ENCODE assay signal across 21 cellular contexts in genomic region chr17:82686366-82687324, GRCh38. TPM values are rescaled to one million over a fixed set of nuclear protein-coding genes. Genes with fewer than 3 reads are reported as not detected.
DNase-seq lines count a peak whose midpoint lies in the region; ATAC-seq, FAIRE-seq and TF ChIP-seq lines count a peak whose summit lies in the region.
"Had no signal": no experiment of that assay in that cellular context is flagged by ENCODE, and none has a peak within 500 bp of the region (broad histone marks: within the 10 kb centered on the region; RNA-seq: fewer than 3 reads in every experiment).

No MANE protein-coding gene starts in this region.

- TF ChIP-seq CTCF in heart left ventricle (IDR thresholded peaks at IDR 0.05) (no peak), keratinocyte (optimal IDR thresholded peaks at IDR 0.05 in 1 of 3, IDR thresholded peaks at IDR 0.05 in 1 of 3, conservative IDR thresholded peaks at IDR 0.05 in 1 of 3; ENCODE audit: extremely low read depth in 1 of 3, insufficient read depth in 2 of 3, low read length in 3 of 3) (no peak), osteoblast (IDR thresholded peaks at IDR 0.05; ENCODE audit: extremely low read depth, low read depth, low read length) (no peak), A673 (conservative IDR thresholded peaks at IDR 0.05; ENCODE audit: low read depth, low read length) (no peak)

- peak in 1 of 5 donors; percentile 20 for DNase-seq in heart left ventricle
- DNase-seq in left ventricle myocardium superior, result no peak
- no peak for DNase-seq in keratinocyte (ENCODE audit: low read depth, low spot score)
- DNase-seq in osteoblast (ENCODE audit: insufficient read length, low spot score, missing footprints), result peak; percentile 37
- no peak for DNase-seq in A673 (ENCODE audit: low spot score)
- no peak for DNase-seq in NOMO-1 treated with DMSO at 0.1 percent for 48 hours (lab: John Stamatoyannopoulos, UW; ENCODE audit: unreplicated experiment)
- DNase-seq in GM23248, result no peak
- DNase-seq: activated CD4-positive, alpha-beta T cell treated with anti-CD3 and anti-CD28 coated beads, Interleukin-2, amount 50 U/mL, for 1 hour; activated naive CD4-positive, alpha-beta T cell; Karpas-422; NCI-H2081 treated with DMSO at 0.1 percent for 48 hours; NCI-H510A treated with DMSO at 0.1 percent for 48 hours; SHP77 treated with DMSO at 0.1 percent for 48 hours; stimulated activated CD4-positive, alpha-beta T cell treated with anti-CD3 and anti-CD28 coated beads, Interleukin-2, amount 100 ng/mL, for 24 hours; stimulated activated naive CD8-positive, alpha-beta T cell treated with anti-CD3 and anti-CD28 coated beads, Interleukin-15, Interleukin-2, amounts not matched to agents 100 U/mL and 50 U/mL, for 24 hours had no signal

- H3K9me1 ChIP-seq in keratinocyte (ENCODE audit: control insufficient read depth, extremely low read depth, insufficient read depth, low read length), result no peaks in the 10 kb centered on the region

- no peaks in the 10 kb centered on the region for H3F3A ChIP-seq in GM23248 (ENCODE audit: insufficient read depth)

- BruUV-seq in A673 (replicated peaks; lab: Mats Ljungman, UMichigan), result no TSS peak

- intact Hi-C loops in heart left ventricle (cut with DNase I), result no loop called here
- intact Hi-C loops in left ventricle myocardium superior (cut with micrococcal nuclease), result no loop called here
- intact Hi-C loops in A673 (cut with micrococcal nuclease; ENCODE audit: unreplicated experiment), result no loop called here

- WGBS in heart left ventricle, 4 donors, result 90 to 95% (median 92%) methylated on average over 19 of the region's 19 CpGs
- WGBS in GM23248 (ENCODE audit: low coverage in 1 of 2, low lambda C conversion rate in 2 of 2, missing lambda C conversion rate in 2 of 2), 2 experiments, result 90 to 92% methylated on average over 19 of the region's 19 CpGs

- H3K9ac ChIP-seq in keratinocyte (ENCODE audit: control insufficient read depth, extremely low read depth, insufficient read depth, low read length) (peak overlapping the region; percentile 34), GM23248 (no peak overlapping the region)

- ATAC-seq in heart left ventricle (peak in 2 of 4 donors; percentile 28 to 36), left ventricle myocardium superior (no peak), GM19023 (IDR thresholded peaks at IDR 0.05; ENCODE audit: unreplicated experiment) (no peak)
- ATAC-seq: sciatic nerve; stimulated activated naive CD8-positive, alpha-beta T cell treated with anti-CD3 and anti-CD28 coated beads, Interleukin-15, Interleukin-2, amounts not matched to agents 100 U/mL and 50 U/mL, for 24 hours had no signal

- POLR2A ChIA-PET in A673 (lab: Charles Lee; ENCODE audit: low non-redundant PET), result no interaction called here

- no peak for FAIRE-seq in keratinocyte (lab: Jason Lieb, UNC)
- FAIRE-seq: A204.1, colon, HTR-8/SVneo had no signal

- H3K4me2 ChIP-seq in keratinocyte (ENCODE audit: control insufficient read depth, extremely low read depth, insufficient read depth, low read depth, low read length), result peak overlapping the region; percentile 55
- no peak overlapping the region for H3K4me2 ChIP-seq in osteoblast (ENCODE audit: insufficient read depth, low read length)
- H3K4me2 ChIP-seq in GM23248 (ENCODE audit: unreplicated experiment), result no peak overlapping the region

- CTCF ChIA-PET in A673 (lab: Charles Lee), result no interaction called here

- no peaks in the 10 kb centered on the region for H3K9me2 ChIP-seq in GM23248 (ENCODE audit: insufficient read depth)

- H3K4me3 ChIP-seq in heart left ventricle (no peak overlapping the region), keratinocyte (ENCODE audit: control insufficient read depth in 2 of 3, extremely low read depth in 1 of 3, insufficient read depth in 2 of 3, low read depth in 1 of 3, low read length in 3 of 3) (no peak overlapping the region), osteoblast (ENCODE audit: insufficient read depth, low read length) (no peak overlapping the region), A673 (ENCODE audit: low read depth, low read length, poor library complexity, severe bottlenecking) (no peak overlapping the region), GM23248 (no peak overlapping the region)
- H3K4me3 ChIP-seq: upper lobe of left lung had no signal

- TF ChIP-seq POLR2A in heart left ventricle (IDR thresholded peaks at IDR 0.05), result no peak

- no peaks in the 10 kb centered on the region for H4K20me1 ChIP-seq in keratinocyte (ENCODE audit: control insufficient read depth, extremely low read depth, insufficient read depth, low read length)
- H4K20me1 ChIP-seq in osteoblast (ENCODE audit: insufficient read depth, low read length), result no peaks in the 10 kb centered on the region
- H4K20me1 ChIP-seq in GM23248 (ENCODE audit: insufficient read depth), result no peaks in the 10 kb centered on the region

- H3K27ac ChIP-seq in heart left ventricle (peak overlapping the region in 7 of 12 donors; percentile 8 to 86 (median 32)), keratinocyte (ENCODE audit: control insufficient read depth, insufficient read depth, low read length) (no peak overlapping the region), osteoblast (ENCODE audit: low read depth, low read length) (no peak overlapping the region), A673 (ENCODE audit: low read depth, low read length, poor library complexity, severe bottlenecking) (no peak overlapping the region), GM23248 (no peak overlapping the region)
- H3K27ac ChIP-seq: upper lobe of left lung had no signal

- H3K9me3 ChIP-seq in heart left ventricle, result peaks cover 0 to 9% (median under 1%) of the 10 kb centered on the region in 12 donors
- no peaks in the 10 kb centered on the region for H3K9me3 ChIP-seq in keratinocyte (ENCODE audit: control insufficient read depth, low read depth, low read length)
- H3K9me3 ChIP-seq in osteoblast (ENCODE audit: low read depth, low read length), result no peaks in the 10 kb centered on the region
- peaks cover 4% of the 10 kb centered on the region for H3K9me3 ChIP-seq in A673 (ENCODE audit: low read depth, low read length, poor library complexity, severe bottlenecking)
- no peaks in the 10 kb centered on the region for H3K9me3 ChIP-seq in GM23248 (ENCODE audit: low read depth)
- H3K9me3 ChIP-seq: upper lobe of left lung had no signal

- H3K27me3 ChIP-seq in heart left ventricle (no peaks in the 10 kb centered on the region), keratinocyte (ENCODE audit: control insufficient read depth, extremely low read depth, insufficient read depth, low read length) (no peaks in the 10 kb centered on the region), osteoblast (ENCODE audit: insufficient read depth, low read length) (no peaks in the 10 kb centered on the region), A673 (replicated peaks; ENCODE audit: insufficient read depth, low read depth, low read length, poor library complexity) (no peaks in the 10 kb centered on the region), GM23248 (replicated peaks; ENCODE audit: insufficient read depth) (no peaks in the 10 kb centered on the region)
- H3K27me3 ChIP-seq: upper lobe of left lung had no signal

- H2AFZ ChIP-seq in keratinocyte (ENCODE audit: control insufficient read depth, low read length), result peak overlapping the region; percentile 31
- no peak overlapping the region for H2AFZ ChIP-seq in osteoblast (ENCODE audit: low read length)
- H2AFZ ChIP-seq in GM23248, result no peak overlapping the region

- peaks cover 0 to 15% (median 0%) of the 10 kb centered on the region in 12 donors for H3K4me1 ChIP-seq in heart left ventricle
- peaks cover 11% of the 10 kb centered on the region for H3K4me1 ChIP-seq in keratinocyte (ENCODE audit: control insufficient read depth, extremely low read depth, insufficient read depth, low read length)
- no peaks in the 10 kb centered on the region for H3K4me1 ChIP-seq in osteoblast (ENCODE audit: insufficient read depth, low read length)
- peaks cover 3% of the 10 kb centered on the region for H3K4me1 ChIP-seq in A673 (ENCODE audit: insufficient read depth, low read length, poor library complexity, severe bottlenecking)
- H3K4me1 ChIP-seq in GM23248 (ENCODE audit: insufficient read depth), result no peaks in the 10 kb centered on the region
- H3K4me1 ChIP-seq: upper lobe of left lung had no signal

- H3K36me3 ChIP-seq in heart left ventricle (peaks cover 0 to 8% (median 0%) of the 10 kb centered on the region in 9 donors), keratinocyte (ENCODE audit: control insufficient read depth in 2 of 2, extremely low read depth in 1 of 2, insufficient read depth in 2 of 2, low read length in 2 of 2) (peaks cover 0 to 5% of the 10 kb centered on the region in 2 experiments), osteoblast (ENCODE audit: insufficient read depth, low read length) (no peaks in the 10 kb centered on the region), A673 (ENCODE audit: insufficient read depth, low read length, poor library complexity, severe bottlenecking) (no peaks in the 10 kb centered on the region), GM23248 (ENCODE audit: low read depth) (no peaks in the 10 kb centered on the region)

- H3K79me2 ChIP-seq in keratinocyte (ENCODE audit: control insufficient read depth, insufficient read depth, low read length) (peaks cover 2% of the 10 kb centered on the region), osteoblast (ENCODE audit: insufficient read depth, low read length) (no peaks in the 10 kb centered on the region), GM23248 (ENCODE audit: insufficient read depth) (no peaks in the 10 kb centered on the region)

- in situ Hi-C loops in GM23248 (cut with MboI), result no loop called here

- dilution Hi-C loops in keratinocyte (cut with MboI; ENCODE audit: extremely low pct_ligation_motif_present, low sequenced_read_pairs), result no loop called here

RNA-seq across cellular contexts. Expression of gene RAB40B, which starts 11.9 kb away (rescaled TPM):
- total RNA-seq in heart left ventricle, result 10 to 100 TPM; 15.2 to 37.7 (median 23.7) TPM
- 10 to 100 TPM; 10.9 to 13.3 TPM for polyA plus RNA-seq in heart left ventricle
- total RNA-seq in left ventricle myocardium superior, result 21.3 TPM
- 10.6 to 15.1 TPM (median 11.4 TPM) in 3 replicates for polyA plus RNA-seq in keratinocyte
- polyA plus RNA-seq in keratinocyte (2011; ENCODE audit: low read depth), result 5.5 TPM
- 8.4 and 13.4 TPM in 2 replicates for polyA plus RNA-seq in keratinocyte (2011; cell fraction: cytosol; rRNA removed)
- polyA plus RNA-seq in keratinocyte (2011; cell fraction: nucleus; rRNA removed), result 13.5 and 15.4 TPM in 2 replicates
- 11.0 and 15.2 TPM in 2 replicates for polyA plus RNA-seq in keratinocyte (2012; ENCODE audit: low replicate concordance)
- polyA minus RNA-seq in keratinocyte, result 4.0 to 18.9 TPM (median 12.2 TPM) in 3 replicates
- polyA minus RNA-seq in keratinocyte (2011; cell fraction: cytosol; rRNA and poly(A)+ RNA removed), result 12.9 TPM
- 5.4 and 5.6 TPM in 2 replicates for polyA minus RNA-seq in keratinocyte (2011; cell fraction: nucleus; rRNA and poly(A)+ RNA removed)
- total RNA-seq in osteoblast, result 8.3 and 9.1 TPM in 2 replicates
- total RNA-seq in A673 (2021), result 3.2 and 4.8 TPM in 2 replicates
- total RNA-seq in GM23248 (2014; rRNA removed; shearing (Covaris generic)), result 11.4 and 23.7 TPM in 2 replicates
- polyA plus RNA-seq in GM23248 (2016; fragmentation: Nextera tagmentation; extraction: Ambion mirVana), result 23.8 and 24.7 TPM in 2 replicates

RNA-seq across cellular contexts. Expression of gene FN3KRP, which starts 29.9 kb away (rescaled TPM):
- 10 to 100 TPM in 7 of 9 donors, 1 to 10 TPM in 2; 6.8 to 20.3 (median 15.8) TPM for total RNA-seq in heart left ventricle
- 10 to 100 TPM; 11.5 to 23.1 TPM for polyA plus RNA-seq in heart left ventricle
- total RNA-seq in left ventricle myocardium superior, result 14.0 TPM
- 24.7 to 26.2 TPM (median 25.7 TPM) in 3 replicates for polyA plus RNA-seq in keratinocyte
- 15.1 TPM for polyA plus RNA-seq in keratinocyte (2011; ENCODE audit: low read depth)
- 22.7 and 26.4 TPM in 2 replicates for polyA plus RNA-seq in keratinocyte (2011; cell fraction: cytosol; rRNA removed)
- 29.3 and 37.4 TPM in 2 replicates for polyA plus RNA-seq in keratinocyte (2011; cell fraction: nucleus; rRNA removed)
- 23.4 and 34.5 TPM in 2 replicates for polyA plus RNA-seq in keratinocyte (2012; ENCODE audit: low replicate concordance)
- 13.1 to 16.4 TPM (median 15.0 TPM) in 3 replicates for polyA minus RNA-seq in keratinocyte
- polyA minus RNA-seq in keratinocyte (2011; cell fraction: cytosol; rRNA and poly(A)+ RNA removed), result 18.8 TPM
- polyA minus RNA-seq in keratinocyte (2011; cell fraction: nucleus; rRNA and poly(A)+ RNA removed), result 8.8 and 9.2 TPM in 2 replicates
- total RNA-seq in osteoblast, result 10.1 and 13.8 TPM in 2 replicates
- 35.4 and 43.2 TPM in 2 replicates for total RNA-seq in A673 (2021)
- 31.4 and 33.8 TPM in 2 replicates for total RNA-seq in GM23248 (2014; rRNA removed; shearing (Covaris generic))
- 45.2 and 46.3 TPM in 2 replicates for polyA plus RNA-seq in GM23248 (2016; fragmentation: Nextera tagmentation; extraction: Ambion mirVana)

RNA-seq across cellular contexts. Expression of gene WDR45B, which starts 38.4 kb away (rescaled TPM):
- 10 to 100 TPM; 33.9 to 48.2 (median 40.1) TPM for total RNA-seq in heart left ventricle
- 10 to 100 TPM; 23.5 to 60.7 TPM for polyA plus RNA-seq in heart left ventricle
- 37.3 TPM for total RNA-seq in left ventricle myocardium superior
- polyA plus RNA-seq in keratinocyte, result 77.2 to 92.4 TPM (median 89.2 TPM) in 3 replicates
- 105 TPM for polyA plus RNA-seq in keratinocyte (2011; ENCODE audit: low read depth)
- 78.5 and 113 TPM in 2 replicates for polyA plus RNA-seq in keratinocyte (2011; cell fraction: cytosol; rRNA removed)
- polyA plus RNA-seq in keratinocyte (2011; cell fraction: nucleus; rRNA removed), result 84.1 and 91.4 TPM in 2 replicates
- polyA plus RNA-seq in keratinocyte (2012; ENCODE audit: low replicate concordance), result 56.9 and 66.5 TPM in 2 replicates
- 66.9 to 72.3 TPM (median 72.1 TPM) in 3 replicates for polyA minus RNA-seq in keratinocyte
- polyA minus RNA-seq in keratinocyte (2011; cell fraction: cytosol; rRNA and poly(A)+ RNA removed), result 67.3 TPM
- polyA minus RNA-seq in keratinocyte (2011; cell fraction: nucleus; rRNA and poly(A)+ RNA removed), result 29.9 and 42.0 TPM in 2 replicates
- total RNA-seq in osteoblast, result 66.2 and 66.3 TPM in 2 replicates
- total RNA-seq in A673 (2021), result 69.9 and 73.0 TPM in 2 replicates
- total RNA-seq in GM23248 (2014; rRNA removed; shearing (Covaris generic)), result 87.3 and 118 TPM in 2 replicates
- polyA plus RNA-seq in GM23248 (2016; fragmentation: Nextera tagmentation; extraction: Ambion mirVana), result 87.8 and 91.6 TPM in 2 replicates

RNA-seq across cellular contexts. Expression of gene FN3K, which starts 48.8 kb away (rescaled TPM):
- total RNA-seq in heart left ventricle, result 100 to 1,000 TPM in 3 of 9 donors, 10 to 100 TPM in 6; 15.5 to 121 (median 69.4) TPM
- polyA plus RNA-seq in heart left ventricle, result 100 to 1,000 TPM in 1 of 2 donors, 10 to 100 TPM in 1; 44.7 to 102 TPM
- total RNA-seq in left ventricle myocardium superior, result 92.6 TPM
- polyA plus RNA-seq in keratinocyte, result 0.10 to 0.35 TPM (median 0.32 TPM) in 3 replicates
- polyA plus RNA-seq in keratinocyte (2011; ENCODE audit: low read depth), result 1.6 TPM
- 0.13 and 0.34 TPM in 2 replicates for polyA plus RNA-seq in keratinocyte (2011; cell fraction: cytosol; rRNA removed)
- 1.7 and 2.1 TPM in 2 replicates for polyA plus RNA-seq in keratinocyte (2011; cell fraction: nucleus; rRNA removed)
- polyA plus RNA-seq in keratinocyte (2012; ENCODE audit: low replicate concordance), result 1.4 and 2.4 TPM in 2 replicates
- polyA minus RNA-seq in keratinocyte, result 0.46 to 1.3 TPM in 2 of 3 replicates, not detected in the other
- polyA minus RNA-seq in keratinocyte (2011; cell fraction: cytosol; rRNA and poly(A)+ RNA removed), result 4.2 TPM
- 0.42 and 1.4 TPM in 2 replicates for polyA minus RNA-seq in keratinocyte (2011; cell fraction: nucleus; rRNA and poly(A)+ RNA removed)
- total RNA-seq in osteoblast, result 2.9 and 4.4 TPM in 2 replicates
- 6.7 and 8.0 TPM in 2 replicates for total RNA-seq in A673 (2021)
- 0.11 TPM in 1 of 2 replicates, not detected in the other for total RNA-seq in GM23248 (2014; rRNA removed; shearing (Covaris generic))
- polyA plus RNA-seq in GM23248 (2016; fragmentation: Nextera tagmentation; extraction: Ambion mirVana), result 1.0 TPM in 2 replicates

Comparison
In these comparisons a context has a peak if more than half of its experiments do, and no peak if none do; other contexts are left out.
1. H3K27ac ChIP-seq: peak in heart left ventricle (7 of 12); none in keratinocyte (single experiment), osteoblast (single experiment), A673 (single experiment) and GM23248 (single experiment).